27 cellular contexts compared by ENCODE assay signal in the genomic region with DNA sequence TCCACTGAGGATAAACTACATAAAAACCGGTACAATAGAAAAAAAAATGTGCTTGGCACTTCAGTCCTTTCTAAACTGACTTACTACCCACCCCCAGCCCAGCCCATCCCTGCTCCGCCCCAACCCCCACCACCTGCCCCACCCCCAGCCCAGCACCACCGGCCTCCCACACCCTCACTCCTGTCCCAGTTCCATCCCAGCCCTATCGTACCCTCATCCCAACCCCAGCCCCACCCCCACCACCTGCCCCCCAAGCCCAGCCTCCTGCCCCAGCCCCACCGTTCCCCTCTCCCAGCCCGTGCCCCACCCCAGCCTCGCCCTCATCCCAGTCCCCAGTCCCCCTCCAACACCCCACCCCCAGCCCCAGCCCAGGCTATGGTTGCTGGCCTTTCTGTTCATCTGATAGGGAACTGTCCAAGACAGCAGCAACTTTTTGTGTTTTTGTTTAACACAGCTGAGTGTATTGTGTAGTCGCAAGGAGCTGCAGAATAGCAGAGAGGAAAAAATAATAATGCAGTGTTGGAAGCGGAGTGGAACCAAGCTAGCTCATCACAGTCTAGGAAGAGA.
DNase-seq lines count a peak whose midpoint lies in the region; TF ChIP-seq lines count a peak whose summit lies in the region.
"Had no signal": no experiment of that assay in that cellular context is flagged by ENCODE, and none has a peak within 500 bp of the region (broad histone marks: within the 10 kb centered on the region; RNA-seq: fewer than 3 reads in every experiment).

No MANE protein-coding gene starts in this region.

- H3K27ac ChIP-seq in angular gyrus (ENCODE audit: low read depth, low read length) (peak overlapping the region; percentile 33), temporal lobe (ENCODE audit: low read depth, low read length) (peak overlapping the region; percentile 45), coronary artery (peak overlapping the region in 1 of 2 donors; percentile 90)
- H3K27ac ChIP-seq: HL-60, KMS-11 had no signal

- TF ChIP-seq CTCF in glutamatergic neuron (IDR thresholded peaks at IDR 0.05; ENCODE audit: partially characterized antibody, unreplicated experiment) = no peak
- no peak for TF ChIP-seq CTCF in coronary artery (IDR thresholded peaks at IDR 0.05)

- no peak overlapping the region for H3K4me3 ChIP-seq in H7 (ENCODE audit: insufficient read depth, low read depth, low read length)
- no peak overlapping the region for H3K4me3 ChIP-seq in coronary artery
- H3K4me3 ChIP-seq: mucosa of descending colon had no signal

- H3K9me3 Mint-ChIP-seq in glutamatergic neuron (ENCODE audit: unreplicated experiment) = no peaks in the 10 kb centered on the region
- H3K9me3 Mint-ChIP-seq: activated CD4-positive, alpha-beta memory T cell treated with anti-CD3 and anti-CD28 coated beads for 36 hours; activated naive CD8-positive, alpha-beta T cell treated with anti-CD3 and anti-CD28 coated beads, Interleukin-2, amount 50 U/mL, for 24 hours; activated T-cell treated with anti-CD3 and anti-CD28 coated beads, Interleukin-2, amount 50 U/mL, for 72 hours; dendritic cell treated with granulocyte-macrophage colony-stimulating factor and Interleukin-4, amounts not matched to agents 40 ng/mL and 50 ng/mL, for 4 days; natural killer cell had no signal

- no peak overlapping the region for H3K4me3 Mint-ChIP-seq in glutamatergic neuron (ENCODE audit: unreplicated experiment)
- H3K4me3 Mint-ChIP-seq: activated CD4-positive, alpha-beta memory T cell treated with anti-CD3 and anti-CD28 coated beads for 36 hours; activated naive CD8-positive, alpha-beta T cell treated with anti-CD3 and anti-CD28 coated beads, Interleukin-2, amount 50 U/mL, for 24 hours; activated T-cell treated with anti-CD3 and anti-CD28 coated beads, Interleukin-2, amount 50 U/mL, for 72 hours; dendritic cell treated with granulocyte-macrophage colony-stimulating factor and Interleukin-4, amounts not matched to agents 40 ng/mL and 50 ng/mL, for 4 days; natural killer cell had no signal

- no peaks in the 10 kb centered on the region for H3K36me3 ChIP-seq in H7 (replicated peaks; ENCODE audit: control insufficient read depth, insufficient read depth, low read length)

- no peaks in the 10 kb centered on the region for H3K36me3 Mint-ChIP-seq in glutamatergic neuron (ENCODE audit: unreplicated experiment)
- H3K36me3 Mint-ChIP-seq: activated CD4-positive, alpha-beta memory T cell treated with anti-CD3 and anti-CD28 coated beads for 36 hours; natural killer cell had no signal

- no peak overlapping the region for H3K27ac Mint-ChIP-seq in glutamatergic neuron (ENCODE audit: unreplicated experiment)
- H3K27ac Mint-ChIP-seq: activated CD4-positive, alpha-beta memory T cell treated with anti-CD3 and anti-CD28 coated beads for 36 hours; activated naive CD8-positive, alpha-beta T cell treated with anti-CD3 and anti-CD28 coated beads, Interleukin-2, amount 50 U/mL, for 24 hours; activated T-cell treated with anti-CD3 and anti-CD28 coated beads, Interleukin-2, amount 50 U/mL, for 72 hours; dendritic cell treated with granulocyte-macrophage colony-stimulating factor and Interleukin-4, amounts not matched to agents 40 ng/mL and 50 ng/mL, for 4 days; natural killer cell had no signal

- H3K27me3 ChIP-seq in H7 (ENCODE audit: control insufficient read depth, insufficient read depth, low read length) = no peaks in the 10 kb centered on the region

- DNase-seq in H7 = peak; percentile 86
- DNase-seq in glutamatergic neuron = peak; percentile 23
- DNase-seq in effector CD4-positive, alpha-beta T cell = no peak
- no peak for DNase-seq in NOMO-1 treated with DMSO at 0.1 percent for 48 hours (lab: John Stamatoyannopoulos, UW; ENCODE audit: unreplicated experiment)
- DNase-seq in coronary artery (ENCODE audit: low spot score) = no peak
- no peak for DNase-seq in NK-92 treated with Interleukin-12 subunit alpha and Interleukin-12 subunit beta, amount 100 ng/mL, for 24 hours (lab: John Stamatoyannopoulos, UW)
- DNase-seq: activated CD4-positive, alpha-beta memory T cell treated with anti-CD3 and anti-CD28 coated beads for 36 hours; activated CD4-positive, CD25-positive, alpha-beta regulatory T cell treated with anti-CD3 and anti-CD28 coated beads, Interleukin-2, amount 50 U/mL, for 72 hours; activated naive CD4-positive, alpha-beta T cell; activated naive CD8-positive, alpha-beta T cell treated with anti-CD3 and anti-CD28 coated beads, Interleukin-2, amount 50 U/mL, for 24 hours; activated T-cell treated with anti-CD3 and anti-CD28 coated beads, Interleukin-2, amount 50 U/mL, for 72 hours; central memory CD4-positive, alpha-beta T cell; DMS153; GOT3; MM.1S; mucosa of descending colon; natural killer cell; NCI-H1105 treated with DMSO at 0.1 percent for 48 hours; NCI-H187 treated with DMSO at 0.1 percent for 48 hours; NCI-H524 treated with DMSO at 0.1 percent for 48 hours; Right ventricle myocardium superior; stimulated activated naive CD4-positive, alpha-beta T cell had no signal

- H3K4me1 Mint-ChIP-seq in glutamatergic neuron (ENCODE audit: low read depth, unreplicated experiment) = no peaks in the 10 kb centered on the region
- H3K4me1 Mint-ChIP-seq: activated naive CD8-positive, alpha-beta T cell treated with anti-CD3 and anti-CD28 coated beads, Interleukin-2, amount 50 U/mL, for 24 hours; natural killer cell had no signal

- H3K27me3 Mint-ChIP-seq in glutamatergic neuron (ENCODE audit: unreplicated experiment) = no peaks in the 10 kb centered on the region

Comparison
In these comparisons a context has a peak if more than half of its experiments do, and no peak if none do; other contexts are left out.
1. DNase-seq: peak in H7 (single experiment) and glutamatergic neuron (single experiment); none in effector CD4-positive, alpha-beta T cell (single experiment), NOMO-1 treated with DMSO at 0.1 percent for 48 hours (single experiment), coronary artery (single experiment) and NK-92 treated with Interleukin-12 subunit alpha and Interleukin-12 subunit beta, amount 100 ng/mL, for 24 hours (single experiment).